8 cellular contexts compared by ENCODE assay signal in the genomic region with DNA sequence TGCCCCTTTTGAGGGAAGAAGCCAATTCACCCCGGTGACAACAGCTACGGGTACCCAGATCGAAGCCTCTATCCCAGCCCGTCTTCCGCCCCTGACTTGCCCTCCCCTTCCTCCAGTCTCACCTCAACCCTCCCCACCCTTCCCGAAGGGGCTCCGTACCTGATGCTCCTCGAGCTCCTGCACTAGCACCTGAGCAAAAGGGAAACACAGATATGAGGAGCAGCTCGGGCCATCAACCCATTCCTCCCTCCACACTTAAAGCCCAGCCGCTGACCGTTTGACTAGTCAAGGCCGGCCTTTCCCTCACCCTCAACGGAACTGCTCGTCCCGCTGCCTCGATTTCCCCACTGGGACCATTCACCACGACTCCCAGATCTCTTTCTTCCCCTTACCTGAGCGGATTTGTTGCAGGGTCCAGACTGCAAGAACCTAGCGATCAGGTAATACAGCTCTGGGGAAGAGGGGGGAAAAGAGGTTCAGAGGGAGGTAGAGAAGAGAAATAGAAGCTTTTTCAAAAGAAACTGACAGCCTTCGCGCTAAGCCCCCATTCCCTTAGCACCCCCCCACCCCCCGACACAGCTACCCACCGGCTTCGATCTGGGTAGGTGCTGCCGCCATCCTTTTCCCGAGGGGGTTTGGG. TPM values are rescaled to one million over a fixed set of nuclear protein-coding genes. Genes with fewer than 3 reads are reported as not detected.
DNase-seq lines count a peak whose midpoint lies in the region; ATAC-seq lines count a peak whose summit lies in the region.

No MANE protein-coding gene starts in this region.

- H3K27ac ChIP-seq in ectodermal cell (ENCODE audit: insufficient read depth, low read depth, low read length, poor library complexity, severe bottlenecking) = no peak overlapping the region

- 0% methylated on average over 18 to 21 of the region's 26 CpGs for WGBS in ectodermal cell, 2 experiments

- no peaks in the 10 kb centered on the region for H3K36me3 ChIP-seq in ectodermal cell (ENCODE audit: control insufficient read depth, insufficient read depth, low read length)

- DNase-seq in DMS53 (lab: John Stamatoyannopoulos, UW) (peak; percentile 81), NCI-H1092 treated with DMSO at 0.1 percent for 48 hours (lab: John Stamatoyannopoulos, UW) (peak; percentile 56), midbrain (lab: John Stamatoyannopoulos, UW) (peak; percentile 43), superior temporal gyrus (ENCODE audit: extremely low spot score) (peak; percentile 27)
- peak; percentile 9 for DNase-seq in activated CD4-positive, alpha-beta T cell treated with anti-CD3 and anti-CD28 coated beads for 1 hour

- H3K9me3 ChIP-seq in ectodermal cell (ENCODE audit: control insufficient read depth, low read length) = no peaks in the 10 kb centered on the region

- no peaks in the 10 kb centered on the region for H3K4me1 ChIP-seq in ectodermal cell (ENCODE audit: control insufficient read depth, insufficient read depth, low read length)

- peak overlapping the region; percentile 58 for H3K4me3 ChIP-seq in ectodermal cell (ENCODE audit: insufficient read depth, low read depth, low read length)

- ATAC-seq in HG02852 (IDR thresholded peaks at IDR 0.05; ENCODE audit: unreplicated experiment) = no peak
- ATAC-seq in GM21423 (IDR thresholded peaks at IDR 0.05; ENCODE audit: unreplicated experiment) = no peak

- no peaks in the 10 kb centered on the region for H3K27me3 ChIP-seq in ectodermal cell (ENCODE audit: control insufficient read depth, insufficient read depth, low read length, poor library complexity, severe bottlenecking)

RNA-seq across cellular contexts. Expression of a gene that starts 0.7 kb away (rescaled TPM):
- polyA plus RNA-seq in ectodermal cell (2013, experiment 1 of 4) = 25.0 TPM
- polyA plus RNA-seq in ectodermal cell (2013, experiment 2 of 4) = 25.9 TPM
- polyA plus RNA-seq in ectodermal cell (2013, experiment 3 of 4) = 15.1 TPM
- polyA plus RNA-seq in ectodermal cell (2013, experiment 4 of 4) = 18.8 TPM

Comparison
In these comparisons a context has a peak if more than half of its experiments do, and no peak if none do; other contexts are left out.
1. DNase-seq: peak in every context shown above with its lines; median percentile 81 in DMS53; 56 in NCI-H1092 treated with DMSO at 0.1 percent for 48 hours; 43 in midbrain; 27 in superior temporal gyrus; 9 in activated CD4-positive, alpha-beta T cell treated with anti-CD3 and anti-CD28 coated beads for 1 hour.